ENCODE assay signal across 27 cellular contexts in genomic region chr12:19415563-19415962, GRCh38.
"Had no signal": no experiment of that assay in that cellular context is flagged by ENCODE, and none has a peak within 500 bp of the region (broad histone marks: within the 10 kb centered on the region; RNA-seq: fewer than 3 reads in every experiment).

No MANE protein-coding gene starts in this region.

- H3K27me3 ChIP-seq: neutrophil, ovary, right atrium auricular region, right lobe of liver, stomach, testis, tibial artery, upper lobe of right lung had no signal

- H3K4me1 ChIP-seq: right lobe of liver, testis had no signal

- H3K9me3 ChIP-seq: lower lobe of right lung, neutrophil, ovary, right atrium auricular region, right lobe of liver, stomach, testis, tibial artery, upper lobe of right lung had no signal

- H3K36me3 ChIP-seq: lower lobe of right lung, neutrophil, ovary, right atrium auricular region, right lobe of liver, stomach, tibial artery, upper lobe of right lung had no signal

- FAIRE-seq: keratinocyte, urothelium cell line had no signal

- ATAC-seq: left cardiac atrium; left lobe of liver; lower lobe of right lung; naive thymus-derived CD8-positive, alpha-beta T cell; right lobe of liver; stimulated activated naive CD8-positive, alpha-beta T cell treated with anti-CD3 and anti-CD28 coated beads, Interleukin-15, Interleukin-2, amounts not matched to agents 100 U/mL and 50 U/mL, for 24 hours; upper lobe of right lung had no signal

- H3K4me3 ChIP-seq: lower lobe of right lung, ovary, right atrium auricular region, right lobe of liver, smooth muscle cell, stomach, testis, tibial artery, upper lobe of right lung had no signal

- H3K4me2 ChIP-seq: smooth muscle cell had no signal

- DNase-seq: hippocampal formation; kidney glomerular epithelial cell; left cardiac atrium; lower lobe of right lung; mammary epithelial cell; mesenchymal stem cell; naive thymus-derived CD8-positive, alpha-beta T cell; occipital lobe; ovary; right lobe of liver; stimulated activated CD4-positive, alpha-beta T cell treated with anti-CD3 and anti-CD28 coated beads, Interleukin-12 subunit alpha, Interleukin-12 subunit beta, amount 100 ng/mL, for 4 hours; stimulated activated CD4-positive, alpha-beta T cell treated with anti-CD3 and anti-CD28 coated beads, Interleukin-15, amount 100 ng/mL, for 24 hours; stimulated activated CD4-positive, alpha-beta T cell treated with anti-CD3 and anti-CD28 coated beads, Interleukin-2, amount 100 ng/mL, for 24 hours; stimulated activated CD4-positive, alpha-beta T cell treated with anti-CD3 and anti-CD28 coated beads, Interleukin-4, amount 100 ng/mL, for 1 hour; stimulated activated naive B cell treated with anti-CD40 and anti-IgM and Interleukin-4, amounts not matched to agents 10 μg/mL and 1 μg/mL and 100 μg/mL, for 72 hours; stimulated activated naive CD8-positive, alpha-beta T cell treated with anti-CD3 and anti-CD28 coated beads, Interleukin-15, Interleukin-2, amounts not matched to agents 100 U/mL and 50 U/mL, for 24 hours; stomach; testis; tibial artery; trophoblast cell; upper lobe of right lung had no signal

- H3K27ac ChIP-seq: lower lobe of right lung, neutrophil, ovary, right atrium auricular region, right lobe of liver, stomach, testis, tibial artery, upper lobe of right lung had no signal
